Comparison of ENCODE assay signal across 1 cellular context in the genomic region with DNA sequence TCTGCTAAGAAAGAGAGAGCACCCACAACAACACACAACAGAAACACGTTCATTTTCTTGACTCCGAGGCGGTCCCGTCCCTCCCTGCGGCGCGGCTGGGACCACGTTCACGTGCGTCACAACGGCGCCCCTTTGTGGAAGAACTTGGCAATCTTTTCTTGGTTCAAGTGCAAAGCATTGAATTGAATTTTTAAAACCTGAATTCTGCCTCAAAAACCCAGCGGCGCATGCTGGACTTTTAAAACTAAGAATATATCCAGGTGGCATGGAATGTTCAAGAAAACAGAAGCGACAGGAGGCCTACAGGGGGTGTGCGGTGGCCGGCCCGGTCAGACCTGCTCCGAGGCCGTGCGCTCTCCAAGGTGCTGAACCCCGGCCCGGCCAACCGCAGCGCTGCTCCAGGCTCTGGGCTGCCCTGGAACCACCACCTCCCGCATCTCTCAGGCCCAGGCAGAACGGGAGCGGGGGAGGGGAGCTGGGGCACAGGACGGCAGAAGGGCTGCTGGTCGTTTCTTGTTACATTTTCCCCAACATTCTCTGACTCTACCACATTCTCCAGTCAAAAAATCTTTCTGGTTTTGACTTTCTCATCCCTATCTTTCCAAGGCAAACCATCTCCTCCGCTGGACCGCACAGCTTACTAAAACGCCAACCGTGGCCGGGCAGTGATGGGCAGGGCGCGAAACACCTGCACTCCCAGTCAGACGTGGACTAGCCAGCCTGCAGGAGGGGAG.
TF ChIP-seq lines count a peak whose summit lies in the region.

No MANE protein-coding gene starts in this region.

TF ChIP-seq in HepG2, 621 proteins besides CTCF, POLR2A, EP300 and RAD21 (continued from another document):
- TF ChIP-seq, protein P1, sequence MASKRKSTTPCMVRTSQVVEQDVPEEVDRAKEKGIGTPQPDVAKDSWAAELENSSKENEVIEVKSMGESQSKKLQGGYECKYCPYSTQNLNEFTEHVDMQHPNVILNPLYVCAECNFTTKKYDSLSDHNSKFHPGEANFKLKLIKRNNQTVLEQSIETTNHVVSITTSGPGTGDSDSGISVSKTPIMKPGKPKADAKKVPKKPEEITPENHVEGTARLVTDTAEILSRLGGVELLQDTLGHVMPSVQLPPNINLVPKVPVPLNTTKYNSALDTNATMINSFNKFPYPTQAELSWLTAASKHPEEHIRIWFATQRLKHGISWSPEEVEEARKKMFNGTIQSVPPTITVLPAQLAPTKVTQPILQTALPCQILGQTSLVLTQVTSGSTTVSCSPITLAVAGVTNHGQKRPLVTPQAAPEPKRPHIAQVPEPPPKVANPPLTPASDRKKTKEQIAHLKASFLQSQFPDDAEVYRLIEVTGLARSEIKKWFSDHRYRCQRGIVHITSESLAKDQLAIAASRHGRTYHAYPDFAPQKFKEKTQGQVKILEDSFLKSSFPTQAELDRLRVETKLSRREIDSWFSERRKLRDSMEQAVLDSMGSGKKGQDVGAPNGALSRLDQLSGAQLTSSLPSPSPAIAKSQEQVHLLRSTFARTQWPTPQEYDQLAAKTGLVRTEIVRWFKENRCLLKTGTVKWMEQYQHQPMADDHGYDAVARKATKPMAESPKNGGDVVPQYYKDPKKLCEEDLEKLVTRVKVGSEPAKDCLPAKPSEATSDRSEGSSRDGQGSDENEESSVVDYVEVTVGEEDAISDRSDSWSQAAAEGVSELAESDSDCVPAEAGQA (IDR thresholded peaks at IDR 0.05; ENCODE audit: low read depth) = no peak
- TF ChIP-seq, protein P1 (CRISPR knock-in tag; IDR thresholded peaks at IDR 0.05; ENCODE audit: borderline replicate concordance) = peak; percentile 97
- TF ChIP-seq ARNTL (CRISPR knock-in tag; IDR thresholded peaks at IDR 0.05) (peak; percentile 78; the same call in 1 of the 2 replicates), CENPX (CRISPR knock-in tag; IDR thresholded peaks at IDR 0.05) (no peak), ZNF20 (CRISPR knock-in tag; IDR thresholded peaks at IDR 0.05) (no peak), ZNF232 (CRISPR knock-in tag; IDR thresholded peaks at IDR 0.05; ENCODE audit: borderline replicate concordance) (peak; percentile 99), FOXA3 (CRISPR knock-in tag; IDR thresholded peaks at IDR 0.05) (peak; percentile 51), CEBPG (CRISPR knock-in tag; IDR thresholded peaks at IDR 0.05) (no peak), MED8 (CRISPR knock-in tag; IDR thresholded peaks at IDR 0.05; ENCODE audit: insufficient replicate concordance) (peak; percentile 47), MAFF (IDR thresholded peaks at IDR 0.05; ENCODE audit: low read depth, low read length) (no peak), FIP1L1 (IDR thresholded peaks at IDR 0.05; ENCODE audit: borderline replicate concordance, insufficient read depth, low read depth, low read length) (no peak), GFI1 (CRISPR knock-in tag; IDR thresholded peaks at IDR 0.05; ENCODE audit: borderline replicate concordance) (peak; percentile 70; the same call in 1 of the 2 replicates)
- TF ChIP-seq, protein P2, sequence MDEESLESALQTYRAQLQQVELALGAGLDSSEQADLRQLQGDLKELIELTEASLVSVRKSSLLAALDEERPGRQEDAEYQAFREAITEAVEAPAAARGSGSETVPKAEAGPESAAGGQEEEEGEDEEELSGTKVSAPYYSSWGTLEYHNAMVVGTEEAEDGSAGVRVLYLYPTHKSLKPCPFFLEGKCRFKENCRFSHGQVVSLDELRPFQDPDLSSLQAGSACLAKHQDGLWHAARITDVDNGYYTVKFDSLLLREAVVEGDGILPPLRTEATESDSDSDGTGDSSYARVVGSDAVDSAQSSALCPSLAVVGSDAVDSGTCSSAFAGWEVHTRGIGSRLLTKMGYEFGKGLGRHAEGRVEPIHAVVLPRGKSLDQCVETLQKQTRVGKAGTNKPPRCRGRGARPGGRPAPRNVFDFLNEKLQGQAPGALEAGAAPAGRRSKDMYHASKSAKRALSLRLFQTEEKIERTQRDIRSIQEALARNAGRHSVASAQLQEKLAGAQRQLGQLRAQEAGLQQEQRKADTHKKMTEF (CRISPR knock-in tag; IDR thresholded peaks at IDR 0.05) = peak; percentile 91
- TF ChIP-seq, protein P3, sequence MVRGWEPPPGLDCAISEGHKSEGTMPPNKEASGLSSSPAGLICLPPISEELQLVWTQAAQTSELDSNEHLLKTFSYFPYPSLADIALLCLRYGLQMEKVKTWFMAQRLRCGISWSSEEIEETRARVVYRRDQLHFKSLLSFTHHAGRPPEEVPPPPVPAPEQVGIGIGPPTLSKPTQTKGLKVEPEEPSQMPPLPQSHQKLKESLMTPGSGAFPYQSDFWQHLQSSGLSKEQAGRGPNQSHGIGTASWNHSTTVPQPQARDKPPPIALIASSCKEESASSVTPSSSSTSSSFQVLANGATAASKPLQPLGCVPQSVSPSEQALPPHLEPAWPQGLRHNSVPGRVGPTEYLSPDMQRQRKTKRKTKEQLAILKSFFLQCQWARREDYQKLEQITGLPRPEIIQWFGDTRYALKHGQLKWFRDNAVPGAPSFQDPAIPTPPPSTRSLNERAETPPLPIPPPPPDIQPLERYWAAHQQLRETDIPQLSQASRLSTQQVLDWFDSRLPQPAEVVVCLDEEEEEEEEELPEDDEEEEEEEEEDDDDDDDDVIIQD (CRISPR knock-in tag; IDR thresholded peaks at IDR 0.05; ENCODE audit: low read depth) = no peak; the same call in 1 of the 2 replicates
